In genomic region chr7:106176414-106177294, GRCh38 we compare ENCODE assay signal across 9 cellular contexts.
DNase-seq lines count a peak whose midpoint lies in the region; ATAC-seq, FAIRE-seq and TF ChIP-seq lines count a peak whose summit lies in the region.
"Had no signal": no experiment of that assay in that cellular context is flagged by ENCODE, and none has a peak within 500 bp of the region (broad histone marks: within the 10 kb centered on the region; RNA-seq: fewer than 3 reads in every experiment).

No MANE protein-coding gene starts in this region.

- H3K4me3 ChIP-seq in DND-41 (ENCODE audit: low read depth in 1 of 2, low read length in 2 of 2) (no peak overlapping the region), WI38 (ENCODE audit: low read depth, low read length) (no peak overlapping the region), mammary epithelial cell (replicated peaks in 1 of 3; ENCODE audit: insufficient read depth in 1 of 3, low read depth in 2 of 3, low read length in 3 of 3) (no peak overlapping the region), kidney (ENCODE audit: low read length in 2 of 2) (no peak overlapping the region)

- peak; percentile 98 for TF ChIP-seq CTCF in DND-41 (IDR thresholded peaks at IDR 0.05; ENCODE audit: borderline replicate concordance, extremely low read depth, low read length, poor library complexity, severe bottlenecking)
- TF ChIP-seq CTCF in WI38 (IDR thresholded peaks at IDR 0.05; ENCODE audit: low read depth, low read length), result peak; percentile 94
- TF ChIP-seq CTCF in mammary epithelial cell (conservative IDR thresholded peaks at IDR 0.05 in 1 of 2, IDR thresholded peaks at IDR 0.05 in 1 of 2; ENCODE audit: extremely low read depth in 1 of 2, insufficient read depth in 1 of 2, low read depth in 1 of 2, low read length in 2 of 2), result peak; percentile 96 to 98
- TF ChIP-seq CTCF in kidney (IDR thresholded peaks at IDR 0.05; ENCODE audit: borderline replicate concordance, extremely low read depth, insufficient read depth), result peak; percentile 95

- H3K36me3 ChIP-seq in DND-41 (ENCODE audit: insufficient read depth, low read length) (no peaks in the 10 kb centered on the region), mammary epithelial cell (ENCODE audit: insufficient read depth, low read length) (no peaks in the 10 kb centered on the region), kidney (ENCODE audit: control insufficient read depth in 1 of 2, insufficient read depth in 2 of 2, low read length in 2 of 2) (no peaks in the 10 kb centered on the region)

- peaks cover 20% of the 10 kb centered on the region for H3K27me3 ChIP-seq in DND-41 (ENCODE audit: insufficient read depth, low read length, poor library complexity)
- no peaks in the 10 kb centered on the region for H3K27me3 ChIP-seq in mammary epithelial cell (ENCODE audit: insufficient read depth, low read length)

- H2AFZ ChIP-seq in DND-41 (ENCODE audit: low read depth, low read length) (no peak overlapping the region), mammary epithelial cell (ENCODE audit: low read depth, low read length) (peak overlapping the region; percentile 70)

- no TSS peak for BruUV-seq in mammary epithelial cell (replicated peaks; lab: Mats Ljungman, UMichigan)

- DNase-seq in DND-41 (peak; percentile 66), HCEC 1CT (peak; percentile 68), NCI-H2081 (lab: John Stamatoyannopoulos, UW) (peak; percentile 87 to 88), mammary epithelial cell (peak; percentile 52), kidney (peak; percentile 93)
- peak; percentile 25 to 64 for DNase-seq in stimulated activated CD4-positive, alpha-beta T cell treated with anti-CD3 and anti-CD28 coated beads, Interleukin-1b, Interleukin-23, amount 100 ng/mL, for 1 hour (ENCODE audit: low read depth in 2 of 2)

- in situ Hi-C loops in mammary epithelial cell (cut with MboI; ENCODE audit: low sequenced_read_pairs in 2 of 2), result loop anchor here (5.0 to 25.0 kb wide), 4 partner anchors 286 to 961 kb away; no protein-coding TSS in a partner anchor

- H3K4me2 ChIP-seq in DND-41 (ENCODE audit: insufficient read depth, low read length) (no peak overlapping the region), mammary epithelial cell (ENCODE audit: insufficient read depth, low read depth, low read length) (peak overlapping the region; percentile 36)

- CTCF ChIA-PET in mammary epithelial cell (lab: Charles Lee; ENCODE audit: low non-redundant PET), result interaction anchor here (0.6 to 1.2 kb wide), 7 partner anchors 40 to 582 kb away, joined by 3 to 20 read pairs (median 7); no protein-coding TSS in a partner anchor

- WGBS in mammary epithelial cell (ENCODE audit: low coverage, missing lambda C conversion rate), result 29% methylated on average over 10 of the region's 11 CpGs

- H3K4me1 ChIP-seq in DND-41 (ENCODE audit: insufficient read depth, low read length), result no peaks in the 10 kb centered on the region
- peaks cover 3% of the 10 kb centered on the region for H3K4me1 ChIP-seq in mammary epithelial cell (ENCODE audit: insufficient read depth, low read length)
- H3K4me1 ChIP-seq in kidney (ENCODE audit: control insufficient read depth in 1 of 2, insufficient read depth in 1 of 2, low read depth in 1 of 2, low read length in 2 of 2), result no peaks in the 10 kb centered on the region

- ATAC-seq in DND-41 (ENCODE audit: insufficient read depth, low read depth), result peak; percentile 93
- no peak for ATAC-seq in HG02623 (IDR thresholded peaks at IDR 0.05; ENCODE audit: unreplicated experiment)

- dilution Hi-C loops in mammary epithelial cell (cut with HindIII; ENCODE audit: low sequenced_read_pairs), result no loop called here

- H3K79me2 ChIP-seq in DND-41 (ENCODE audit: insufficient read depth, low read length) (no peaks in the 10 kb centered on the region), mammary epithelial cell (ENCODE audit: insufficient read depth, low read length) (no peaks in the 10 kb centered on the region)

- H4K20me1 ChIP-seq in DND-41 (ENCODE audit: insufficient read depth, low read length) (no peaks in the 10 kb centered on the region; the same call in 1 of the 2 replicates), mammary epithelial cell (ENCODE audit: insufficient read depth, low read length) (no peaks in the 10 kb centered on the region)

- H3K9ac ChIP-seq in DND-41 (ENCODE audit: low read depth, low read length), result no peak overlapping the region
- H3K9ac ChIP-seq in mammary epithelial cell (ENCODE audit: insufficient read depth, low read length), result no peak overlapping the region
- H3K9ac ChIP-seq in kidney (ENCODE audit: low read length in 2 of 2), result no peak overlapping the region

- no peaks in the 10 kb centered on the region for H3K9me3 ChIP-seq in DND-41 (ENCODE audit: insufficient read depth, low read length, severe bottlenecking)
- H3K9me3 ChIP-seq in mammary epithelial cell (replicated peaks; ENCODE audit: insufficient read depth, low read length), result no peaks in the 10 kb centered on the region
- H3K9me3 ChIP-seq in kidney (ENCODE audit: control insufficient read depth in 1 of 2, low read length in 2 of 2), result no peaks in the 10 kb centered on the region

- FAIRE-seq in kidney (lab: Jason Lieb, UNC), result no peak
- FAIRE-seq: endometrium had no signal

- intact Hi-C loops in mammary epithelial cell (cut with micrococcal nuclease), result loop anchor here (1.0 to 10.0 kb wide), 9 partner anchors 78 to 970 kb away; partner anchors contain the start of gene NAMPT
- intact Hi-C loops in kidney (cut with DNase I), result loop anchor here (5.0 to 10.0 kb wide), 2 partner anchors 286 to 558 kb away; no protein-coding TSS in a partner anchor

- H3K27ac ChIP-seq in DND-41 (ENCODE audit: low read length) (no peak overlapping the region), mammary epithelial cell (ENCODE audit: insufficient read depth, low read depth, low read length) (no peak overlapping the region), kidney (ENCODE audit: low read depth in 2 of 2, low read length in 2 of 2) (no peak overlapping the region)
